1 cellular context compared by ENCODE assay signal in the genomic region with DNA sequence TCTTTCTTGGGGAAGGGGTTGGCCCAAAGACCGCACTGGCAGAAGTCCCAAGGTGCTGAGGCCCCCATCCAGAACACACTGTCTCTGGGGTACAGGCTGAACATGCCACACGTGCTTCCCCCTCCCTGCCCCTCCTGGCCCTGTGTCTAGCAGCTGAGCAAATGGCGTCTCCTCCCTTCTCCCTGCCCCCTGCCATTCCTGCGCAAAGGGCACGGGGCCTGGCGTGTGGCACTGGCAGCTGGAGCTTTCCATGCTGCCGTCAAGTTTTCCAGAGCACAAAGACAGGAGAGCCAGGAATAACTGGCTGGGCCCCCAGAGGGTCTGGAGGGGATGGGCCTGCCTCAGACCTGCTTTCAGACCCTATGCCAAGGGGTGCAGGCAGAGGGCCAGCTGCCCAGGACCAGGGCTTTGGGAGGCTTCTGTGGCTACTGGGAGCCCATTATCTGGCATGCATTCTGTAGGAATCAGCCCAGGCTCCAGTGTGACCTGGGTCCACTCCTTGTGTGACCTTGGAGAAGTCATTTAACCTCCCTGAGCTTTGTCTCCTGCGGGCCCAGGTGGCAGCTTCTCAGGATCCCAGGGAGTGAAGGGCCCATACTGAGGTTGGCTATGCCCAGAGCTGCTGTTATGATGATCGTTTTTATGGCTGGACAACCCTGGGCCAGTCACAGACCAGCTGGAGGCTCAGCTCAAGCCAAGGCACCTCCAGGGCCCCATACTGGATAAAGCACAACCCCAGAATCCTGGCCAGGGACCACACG.
TF ChIP-seq lines count a peak whose summit lies in the region.

No MANE protein-coding gene starts in this region.

TF ChIP-seq in SK-N-SH treated with all-trans-retinoic acid at 6 μM for 48 hours, 23 proteins besides CTCF, POLR2A, EP300 and RAD21 (continued from another document):
- TF ChIP-seq, protein P1, sequence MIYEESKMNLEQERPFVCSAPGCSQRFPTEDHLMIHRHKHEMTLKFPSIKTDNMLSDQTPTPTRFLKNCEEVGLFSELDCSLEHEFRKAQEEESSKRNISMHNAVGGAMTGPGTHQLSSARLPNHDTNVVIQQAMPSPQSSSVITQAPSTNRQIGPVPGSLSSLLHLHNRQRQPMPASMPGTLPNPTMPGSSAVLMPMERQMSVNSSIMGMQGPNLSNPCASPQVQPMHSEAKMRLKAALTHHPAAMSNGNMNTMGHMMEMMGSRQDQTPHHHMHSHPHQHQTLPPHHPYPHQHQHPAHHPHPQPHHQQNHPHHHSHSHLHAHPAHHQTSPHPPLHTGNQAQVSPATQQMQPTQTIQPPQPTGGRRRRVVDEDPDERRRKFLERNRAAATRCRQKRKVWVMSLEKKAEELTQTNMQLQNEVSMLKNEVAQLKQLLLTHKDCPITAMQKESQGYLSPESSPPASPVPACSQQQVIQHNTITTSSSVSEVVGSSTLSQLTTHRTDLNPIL (CRISPR knock-in tag; IDR thresholded peaks at IDR 0.05; ENCODE audit: low read depth), result no peak
- TF ChIP-seq BACH2 (CRISPR knock-in tag; IDR thresholded peaks at IDR 0.05; ENCODE audit: borderline replicate concordance) (no peak), CSDC2 (CRISPR knock-in tag; IDR thresholded peaks at IDR 0.05) (no peak), ZNF565 (CRISPR knock-in tag; conservative IDR thresholded peaks at IDR 0.05; ENCODE audit: low read depth) (no peak)
- TF ChIP-seq, protein P2, sequence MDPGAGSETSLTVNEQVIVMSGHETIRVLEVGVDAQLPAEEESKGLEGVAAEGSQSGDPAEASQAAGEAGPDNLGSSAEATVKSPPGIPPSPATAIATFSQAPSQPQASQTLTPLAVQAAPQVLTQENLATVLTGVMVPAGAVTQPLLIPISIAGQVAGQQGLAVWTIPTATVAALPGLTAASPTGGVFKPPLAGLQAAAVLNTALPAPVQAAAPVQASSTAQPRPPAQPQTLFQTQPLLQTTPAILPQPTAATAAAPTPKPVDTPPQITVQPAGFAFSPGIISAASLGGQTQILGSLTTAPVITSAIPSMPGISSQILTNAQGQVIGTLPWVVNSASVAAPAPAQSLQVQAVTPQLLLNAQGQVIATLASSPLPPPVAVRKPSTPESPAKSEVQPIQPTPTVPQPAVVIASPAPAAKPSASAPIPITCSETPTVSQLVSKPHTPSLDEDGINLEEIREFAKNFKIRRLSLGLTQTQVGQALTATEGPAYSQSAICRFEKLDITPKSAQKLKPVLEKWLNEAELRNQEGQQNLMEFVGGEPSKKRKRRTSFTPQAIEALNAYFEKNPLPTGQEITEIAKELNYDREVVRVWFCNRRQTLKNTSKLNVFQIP (CRISPR knock-in tag; IDR thresholded peaks at IDR 0.05; ENCODE audit: borderline replicate concordance, low read depth), result no peak
TF ChIP-seq in SK-N-SH treated with all-trans-retinoic acid at 6 μM for 48 hours: peak in this region for 0.
